ENCODE assay signal across 8 cellular contexts in the genomic region with DNA sequence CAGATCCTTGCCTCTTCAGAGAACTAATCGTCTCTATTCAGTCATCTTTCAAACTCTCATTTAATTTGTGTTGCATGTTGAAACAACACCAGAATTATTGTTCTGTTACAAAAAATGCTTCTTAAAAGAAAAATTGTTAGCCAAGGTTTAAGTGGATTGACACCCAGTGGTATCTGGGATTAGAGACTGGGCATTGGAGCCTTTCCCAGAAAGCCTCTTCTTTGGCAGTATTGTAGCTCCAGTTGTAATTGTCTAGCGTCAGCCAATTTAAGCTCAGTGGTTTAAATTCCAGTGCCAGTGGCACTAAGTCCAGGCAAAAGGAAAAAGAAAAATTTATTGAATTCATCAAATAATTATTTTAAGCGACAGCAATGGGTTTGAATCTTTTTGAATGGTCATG.
DNase-seq lines count a peak whose midpoint lies in the region; ATAC-seq and TF ChIP-seq lines count a peak whose summit lies in the region.

No MANE protein-coding gene starts in this region.

- no peak for DNase-seq in DND-41
- DNase-seq in SK-N-MC (ENCODE audit: low read depth, low spot score) = no peak
- DNase-seq in fibroblast of pulmonary artery (ENCODE audit: low read depth) = no peak
- DNase-seq in pons (ENCODE audit: low spot score) = peak; percentile 77
- no peak for DNase-seq in NCI-H2107 treated with DMSO at 0.1 percent for 48 hours (lab: John Stamatoyannopoulos, UW; ENCODE audit: unreplicated experiment)
- DNase-seq in NCI-H1930 (lab: John Stamatoyannopoulos, UW) = no peak
- no peak for DNase-seq in NCI-H526 treated with DMSO at 0.1 percent for 48 hours (lab: John Stamatoyannopoulos, UW)

- H2AFZ ChIP-seq in DND-41 (ENCODE audit: low read depth, low read length) = peak overlapping the region; percentile 89

- H3K36me3 ChIP-seq in DND-41 (ENCODE audit: insufficient read depth, low read length) = no peaks in the 10 kb centered on the region
- H3K36me3 ChIP-seq in SK-N-MC (ENCODE audit: insufficient read depth, low read length) = no peaks in the 10 kb centered on the region

- H3K27ac ChIP-seq in DND-41 (ENCODE audit: low read length) (peak overlapping the region; percentile 98; the same call in 1 of the 2 replicates), SK-N-MC (no peak overlapping the region)

- H3K9ac ChIP-seq in DND-41 (ENCODE audit: low read depth, low read length) (peak overlapping the region; percentile 63), SK-N-MC (ENCODE audit: insufficient read length) (peak overlapping the region; percentile 86)

- H3K4me2 ChIP-seq in DND-41 (ENCODE audit: insufficient read depth, low read length) = peak overlapping the region; percentile 86

- peaks cover 28% of the 10 kb centered on the region for H3K4me1 ChIP-seq in DND-41 (ENCODE audit: insufficient read depth, low read length)

- H3K4me3 ChIP-seq in DND-41 (ENCODE audit: low read depth in 1 of 2, low read length in 2 of 2) (peak overlapping the region; percentile 49 to 86), SK-N-MC (peak overlapping the region; percentile 79), fibroblast of pulmonary artery (replicated peaks; ENCODE audit: low read depth, low read length) (peak overlapping the region; percentile 90)

- no peaks in the 10 kb centered on the region for H3K9me3 ChIP-seq in DND-41 (ENCODE audit: insufficient read depth, low read length, severe bottlenecking)
- no peaks in the 10 kb centered on the region for H3K9me3 ChIP-seq in SK-N-MC (ENCODE audit: low read depth, low read length)

- no peaks in the 10 kb centered on the region for H4K20me1 ChIP-seq in DND-41 (ENCODE audit: insufficient read depth, low read length)

- H3K27me3 ChIP-seq in DND-41 (ENCODE audit: insufficient read depth, low read length, poor library complexity) = no peaks in the 10 kb centered on the region

- ATAC-seq in DND-41 (ENCODE audit: insufficient read depth, low read depth) (no peak), HG02973 (IDR thresholded peaks at IDR 0.05; ENCODE audit: unreplicated experiment) (no peak)

- H3K79me2 ChIP-seq in DND-41 (ENCODE audit: insufficient read depth, low read length) = peaks cover 16% of the 10 kb centered on the region

- TF ChIP-seq CTCF in DND-41 (IDR thresholded peaks at IDR 0.05; ENCODE audit: borderline replicate concordance, extremely low read depth, low read length, poor library complexity, severe bottlenecking) = no peak
- TF ChIP-seq CTCF in fibroblast of pulmonary artery (IDR thresholded peaks at IDR 0.05; ENCODE audit: low read length, missing control alignments) = no peak
